Comparison of ENCODE assay signal across 8 cellular contexts in the genomic region with DNA sequence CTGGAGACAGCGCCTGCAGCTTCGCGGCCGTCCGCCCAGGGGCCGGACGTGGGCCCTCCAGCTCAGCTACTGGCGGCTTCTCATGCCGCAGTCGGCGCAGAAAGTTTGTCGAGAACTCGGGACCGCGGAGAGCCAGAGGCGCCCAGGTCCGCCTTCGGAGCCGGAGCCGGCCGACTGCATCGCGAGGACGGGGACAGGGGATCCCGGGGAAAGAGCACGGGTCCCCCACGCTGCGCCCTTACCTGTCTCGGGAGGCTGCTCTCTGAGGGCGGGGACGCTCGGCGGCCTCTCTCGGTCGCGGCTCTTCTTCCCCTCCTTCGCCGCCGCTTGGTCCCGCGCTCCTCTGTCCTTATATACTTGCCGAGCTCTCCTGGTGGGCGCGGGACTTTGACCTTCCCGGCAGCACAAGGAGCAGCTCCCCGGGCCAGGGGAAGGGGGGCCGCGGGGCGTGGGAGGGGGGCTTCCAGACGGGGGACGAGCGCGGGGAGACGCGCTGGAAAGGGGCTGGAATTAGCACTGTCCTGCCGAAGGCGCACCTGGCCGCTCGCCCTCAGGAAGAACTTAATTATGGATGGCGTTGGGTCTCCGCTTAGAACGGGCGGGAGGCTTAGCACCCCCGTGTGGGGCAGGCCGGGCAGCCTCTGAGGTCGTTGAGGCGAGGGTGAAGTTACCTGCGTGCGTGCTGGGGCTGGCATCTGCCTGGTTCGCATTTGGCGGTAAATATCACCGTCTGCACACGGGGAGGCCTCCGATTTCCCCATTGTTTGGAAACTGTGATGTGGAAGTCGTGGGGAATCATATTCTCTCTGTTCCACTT. TPM values are rescaled to one million over a fixed set of nuclear protein-coding genes. Genes with fewer than 3 reads are reported as not detected.
DNase-seq lines count a peak whose midpoint lies in the region; ATAC-seq and TF ChIP-seq lines count a peak whose summit lies in the region.

A gene (minus strand): TSS at position 325 of the 817 bp plus-strand sequence. CDS start 3,808 bp downstream, outside the sequence.

- peaks cover 71% of the 10 kb centered on the region for H3K27me3 Mint-ChIP-seq in progenitor cell of endocrine pancreas

- no peak for ATAC-seq in GM19023 (IDR thresholded peaks at IDR 0.05; ENCODE audit: unreplicated experiment)
- ATAC-seq in HG03039 (IDR thresholded peaks at IDR 0.05; ENCODE audit: unreplicated experiment), result no peak

- H3K4me3 ChIP-seq in DOHH2 (ENCODE audit: low read length) (no peak within 1 kb of the TSS), MM.1S (ENCODE audit: low read length) (peak within 1 kb of the TSS; percentile 55)

- H3K4me1 ChIP-seq in DOHH2 (ENCODE audit: control insufficient read depth, low read length) (peaks cover 14% of the 10 kb centered on the region), MM.1S (ENCODE audit: low read length) (no peaks in the 10 kb centered on the region)

- no peaks in the 10 kb centered on the region for H3K36me3 Mint-ChIP-seq in progenitor cell of endocrine pancreas (ENCODE audit: insufficient read depth)

- H2AFZ ChIP-seq in MM.1S (ENCODE audit: low read length), result peak within 1 kb of the TSS; percentile 45; the same call in 1 of the 2 replicates

- no peaks in the 10 kb centered on the region for H3K9me2 ChIP-seq in DOHH2 (replicated peaks; ENCODE audit: control insufficient read depth, low read length)
- H3K9me2 ChIP-seq in MM.1S (replicated peaks; ENCODE audit: insufficient read depth, low read length), result no peaks in the 10 kb centered on the region

- no peaks in the 10 kb centered on the region for H3K79me2 ChIP-seq in DOHH2 (ENCODE audit: control insufficient read depth, low read length)
- H3K79me2 ChIP-seq in MM.1S (ENCODE audit: low read length), result no peaks in the 10 kb centered on the region

- intact Hi-C loops in cardiac septum (cut with DNase I), result no loop called here

- H3K4me1 Mint-ChIP-seq in progenitor cell of endocrine pancreas (ENCODE audit: low read depth), result no peaks in the 10 kb centered on the region

- H3K27ac Mint-ChIP-seq in progenitor cell of endocrine pancreas, result no peak within 1 kb of the TSS

- H3K4me2 ChIP-seq in DOHH2 (ENCODE audit: low read length) (peak within 1 kb of the TSS; percentile 30), MM.1S (ENCODE audit: low read depth, low read length) (peak within 1 kb of the TSS; percentile 92)

- H3K9me3 ChIP-seq in DOHH2 (ENCODE audit: control insufficient read depth, insufficient read depth, low read length), result no peaks in the 10 kb centered on the region
- H3K9me3 ChIP-seq in MM.1S (replicated peaks; ENCODE audit: insufficient read depth, low read length), result no peaks in the 10 kb centered on the region

- H4K20me1 ChIP-seq in DOHH2 (ENCODE audit: control insufficient read depth, insufficient read depth, low read depth, low read length) (peaks cover 5% of the 10 kb centered on the region), MM.1S (ENCODE audit: insufficient read depth, low read length) (no peaks in the 10 kb centered on the region)

- H3K9ac ChIP-seq in MM.1S (ENCODE audit: low read length), result no peak within 1 kb of the TSS

- H3K36me3 ChIP-seq in DOHH2 (ENCODE audit: control insufficient read depth, low read length), result no peaks in the 10 kb centered on the region
- H3K36me3 ChIP-seq in MM.1S (replicated peaks; ENCODE audit: insufficient read depth, low read length), result no peaks in the 10 kb centered on the region

- H3K27me3 ChIP-seq in DOHH2 (ENCODE audit: control insufficient read depth, low read length) (peaks cover 74% of the 10 kb centered on the region), MM.1S (replicated peaks; ENCODE audit: insufficient read depth, low read length) (peaks cover 47% of the 10 kb centered on the region)

- H3F3A ChIP-seq in DOHH2 (ENCODE audit: control insufficient read depth, insufficient read depth), result no peaks in the 10 kb centered on the region
- H3F3A ChIP-seq in MM.1S (ENCODE audit: insufficient read depth, low read length), result no peaks in the 10 kb centered on the region

- H3K4me3 Mint-ChIP-seq in progenitor cell of endocrine pancreas (ENCODE audit: low read depth), result peak within 1 kb of the TSS; percentile 74

- H3K27ac ChIP-seq in DOHH2 (ENCODE audit: low read depth, low read length) (no peak within 1 kb of the TSS), MM.1S (ENCODE audit: low read length) (no peak within 1 kb of the TSS)

- no peaks in the 10 kb centered on the region for H3K9me3 Mint-ChIP-seq in progenitor cell of endocrine pancreas (ENCODE audit: low read depth)

- no peak for DNase-seq in MM.1S
- peak; percentile 16 for DNase-seq in activated gamma-delta T cell (lab: John Stamatoyannopoulos, UW)
- DNase-seq in cardiac septum (ENCODE audit: low spot score), result peak; percentile 72
- peak; percentile 41 for DNase-seq in progenitor cell of endocrine pancreas (ENCODE audit: low spot score, unreplicated experiment)
- no peak for DNase-seq in kidney glomerular epithelial cell (lab: John Stamatoyannopoulos, UW)

- TF ChIP-seq CTCF in DOHH2 (IDR thresholded peaks at IDR 0.05; ENCODE audit: low read depth, low read length, poor library complexity, severe bottlenecking), result no peak
- TF ChIP-seq CTCF in MM.1S (IDR thresholded peaks at IDR 0.05; ENCODE audit: low read length), result no peak
- TF ChIP-seq CTCF in progenitor cell of endocrine pancreas (IDR thresholded peaks at IDR 0.05; ENCODE audit: unreplicated experiment), result no peak

RNA-seq across cellular contexts. Expression of the gene that starts here (rescaled TPM):
- 3.1 TPM for total RNA-seq in cardiac septum
- total RNA-seq in progenitor cell of endocrine pancreas, result 5.4 and 6.5 TPM in 2 replicates

Comparison
In these comparisons a context has a peak if more than half of its experiments do, and no peak if none do; other contexts are left out.
1. DNase-seq: peak in activated gamma-delta T cell (single experiment), cardiac septum (single experiment) and progenitor cell of endocrine pancreas (single experiment); none in MM.1S (single experiment) and kidney glomerular epithelial cell (single experiment).